17 cellular contexts compared by ENCODE assay signal in genomic region chr5:180526265-180526664, GRCh38.
"Had no signal": no experiment of that assay in that cellular context is flagged by ENCODE, and none has a peak within 500 bp of the region (broad histone marks: within the 10 kb centered on the region; RNA-seq: fewer than 3 reads in every experiment).

No MANE protein-coding gene starts in this region.

- DNase-seq: activated CD4-positive, alpha-beta T cell treated with anti-CD3 and anti-CD28 coated beads, Interleukin-2, amount 50 U/mL, for 1 hour; activated CD4-positive, CD25-positive, alpha-beta regulatory T cell treated with anti-CD3 and anti-CD28 coated beads, Interleukin-2, amount 50 U/mL, for 72 hours; activated CD8-positive, alpha-beta memory T cell treated with anti-CD3 and anti-CD28 coated beads, Interleukin-2, amount 50 U/mL, for 4 hours; activated effector memory CD4-positive, alpha-beta T cell treated with anti-CD3 and anti-CD28 coated beads, Interleukin-2, amount 50 U/mL, for 16 hours; activated naive CD4-positive, alpha-beta T cell treated with anti-CD3 and anti-CD28 coated beads, Interleukin-2, amount 50 U/mL, for 16 hours; activated T-cell treated with anti-CD3 and anti-CD28 coated beads, Interleukin-2, amount 50 U/mL, for 48 hours; adrenal gland; dorsolateral prefrontal cortex; foreskin melanocyte; hypothalamus; left ventricle myocardium inferior; mammary epithelial cell; midbrain; occipital lobe; transverse colon had no signal

- H3K4me3 Mint-ChIP-seq: stimulated activated naive CD8-positive, alpha-beta T cell treated with anti-CD3 and anti-CD28 coated beads, Interleukin-15, Interleukin-2, amounts not matched to agents 100 ng/mL and 50 ng/mL, for 24 hours; T-helper 1 cell treated with Interleukin-12 subunit alpha and Interleukin-12 subunit beta and Interleukin-4 antibody, amounts not matched to agents 30 μg/mL and 1 μg/mL, for 36 hours had no signal

- H3K9me3 Mint-ChIP-seq: stimulated activated naive CD8-positive, alpha-beta T cell treated with anti-CD3 and anti-CD28 coated beads, Interleukin-15, Interleukin-2, amounts not matched to agents 100 ng/mL and 50 ng/mL, for 24 hours; T-helper 1 cell treated with Interleukin-12 subunit alpha and Interleukin-12 subunit beta and Interleukin-4 antibody, amounts not matched to agents 30 μg/mL and 1 μg/mL, for 36 hours had no signal

- H3K27ac Mint-ChIP-seq: stimulated activated naive CD8-positive, alpha-beta T cell treated with anti-CD3 and anti-CD28 coated beads, Interleukin-15, Interleukin-2, amounts not matched to agents 100 ng/mL and 50 ng/mL, for 24 hours; T-helper 1 cell treated with Interleukin-12 subunit alpha and Interleukin-12 subunit beta and Interleukin-4 antibody, amounts not matched to agents 30 μg/mL and 1 μg/mL, for 36 hours had no signal

- H3K27me3 Mint-ChIP-seq: stimulated activated naive CD8-positive, alpha-beta T cell treated with anti-CD3 and anti-CD28 coated beads, Interleukin-15, Interleukin-2, amounts not matched to agents 100 ng/mL and 50 ng/mL, for 24 hours had no signal
